Comparison of ENCODE assay signal across 8 cellular contexts in genomic region chr16:81778861-81779539, GRCh38. TPM values are rescaled to one million over a fixed set of nuclear protein-coding genes. Genes with fewer than 3 reads are reported as not detected.
A peak's percentile ranks its signal among the peaks of the same experiment; 100 is the strongest.
DNase-seq lines count a peak whose midpoint lies in the region; ATAC-seq and TF ChIP-seq lines count a peak whose summit lies in the region.

Gene PLCG2 (plus strand): TSS chr16:81779291. CDS start chr16:81785990, 6,699 bp downstream.

- H3K4me3 Mint-ChIP-seq in endothelial cell (ENCODE audit: unreplicated experiment): peak within 1 kb of the TSS; percentile 96

- peak; percentile 55 for DNase-seq in NK-92 treated with Interleukin-12 subunit alpha and Interleukin-12 subunit beta, amount 100 ng/mL, for 24 hours (lab: John Stamatoyannopoulos, UW)
- no peak for DNase-seq in NK-92 (lab: John Stamatoyannopoulos, UW; ENCODE audit: unreplicated experiment)
- DNase-seq in NCI-H226: peak; percentile 63
- peak; percentile 14 to 58 for DNase-seq in activated CD8-positive, alpha-beta memory T cell treated with anti-CD3 and anti-CD28 coated beads for 1 hour (ENCODE audit: extremely low read depth in 1 of 2, low read depth in 1 of 2)
- DNase-seq in endothelial cell (ENCODE audit: low spot score): peak; percentile 76
- peak; percentile 24 to 71 for DNase-seq in stimulated activated CD8-positive, alpha-beta memory T cell treated with anti-CD3 and anti-CD28 coated beads, Interleukin-7, amount 100 ng/mL, for 4 hours (ENCODE audit: low read depth in 2 of 2)

- H3K27me3 ChIP-seq in mucosa of stomach (ENCODE audit: control insufficient read depth, insufficient read depth, low read length): peaks cover 20% of the 10 kb centered on the region

- peak; percentile 90 for ATAC-seq in HG02885 (IDR thresholded peaks at IDR 0.05; ENCODE audit: poor library complexity, unreplicated experiment)

- H3K27ac Mint-ChIP-seq in endothelial cell (ENCODE audit: unreplicated experiment): peak within 1 kb of the TSS; percentile 48

- no peaks in the 10 kb centered on the region for H3K36me3 Mint-ChIP-seq in endothelial cell (ENCODE audit: low read depth, unreplicated experiment)

- TF ChIP-seq CTCF in endothelial cell (IDR thresholded peaks at IDR 0.05; ENCODE audit: unreplicated experiment): no peak

- peaks cover 41% of the 10 kb centered on the region for H3K4me1 Mint-ChIP-seq in endothelial cell (ENCODE audit: unreplicated experiment)

- H3K4me1 ChIP-seq in mucosa of stomach (ENCODE audit: control insufficient read depth, insufficient read depth, low read length): peaks cover 15% of the 10 kb centered on the region

- H3K27me3 Mint-ChIP-seq in endothelial cell (ENCODE audit: unreplicated experiment): peaks cover 16% of the 10 kb centered on the region

- no peak within 1 kb of the TSS for H3K4me3 ChIP-seq in mucosa of stomach (ENCODE audit: low read length)

- no peaks in the 10 kb centered on the region for H3K9me3 Mint-ChIP-seq in endothelial cell (ENCODE audit: unreplicated experiment)

- peak within 1 kb of the TSS; percentile 28 for H3K9ac ChIP-seq in mucosa of stomach (ENCODE audit: low read length)

- H3K9me3 ChIP-seq in mucosa of stomach (ENCODE audit: control insufficient read depth, low read length): no peaks in the 10 kb centered on the region

- H3K36me3 ChIP-seq in mucosa of stomach (ENCODE audit: control insufficient read depth, insufficient read depth, low read length): no peaks in the 10 kb centered on the region

RNA-seq across cellular contexts. Expression of gene PLCG2, which starts in this region (rescaled TPM):
- 103 TPM for total RNA-seq in endothelial cell (ENCODE audit: unreplicated experiment)
